Comparison of ENCODE assay signal across 8 cellular contexts in genomic region chr4:77104405-77105292, GRCh38. TPM values are rescaled to one million over a fixed set of nuclear protein-coding genes. Genes with fewer than 3 reads are reported as not detected.
DNase-seq lines count a peak whose midpoint lies in the region; ATAC-seq and TF ChIP-seq lines count a peak whose summit lies in the region.

No MANE protein-coding gene starts in this region.

- H3K36me3 Mint-ChIP-seq in progenitor cell of endocrine pancreas (ENCODE audit: insufficient read depth): no peaks in the 10 kb centered on the region

- H3K4me1 Mint-ChIP-seq in progenitor cell of endocrine pancreas (ENCODE audit: low read depth): peaks cover 13% of the 10 kb centered on the region

- in situ Hi-C loops in GM13976 (cut with MboI; ENCODE audit: low sequenced_read_pairs, unreplicated experiment): no loop called here

- peak; percentile 6 for DNase-seq in Daoy (ENCODE audit: low read depth)
- peak; percentile 81 for DNase-seq in NCI-H526 treated with DMSO at 0.1 percent for 48 hours (lab: John Stamatoyannopoulos, UW)
- peak; percentile 11 for DNase-seq in fibroblast of gingiva (ENCODE audit: low read depth)
- peak; percentile 10 for DNase-seq in progenitor cell of endocrine pancreas (ENCODE audit: low spot score, unreplicated experiment)
- DNase-seq in GM13976 (ENCODE audit: low spot score): no peak

- H3K27ac Mint-ChIP-seq in progenitor cell of endocrine pancreas: no peak overlapping the region

- no peak for TF ChIP-seq CTCF in progenitor cell of endocrine pancreas (IDR thresholded peaks at IDR 0.05; ENCODE audit: unreplicated experiment)
- TF ChIP-seq CTCF in GM13976 (IDR thresholded peaks at IDR 0.05; ENCODE audit: borderline replicate concordance, control extremely low read depth, extremely low read depth, insufficient read depth, missing control alignments): no peak

- H3K27me3 Mint-ChIP-seq in progenitor cell of endocrine pancreas: no peaks in the 10 kb centered on the region

- H3K4me3 Mint-ChIP-seq in progenitor cell of endocrine pancreas (ENCODE audit: low read depth): no peak overlapping the region

- ATAC-seq in GM18520 (IDR thresholded peaks at IDR 0.05; ENCODE audit: unreplicated experiment) (no peak), GM21360 (IDR thresholded peaks at IDR 0.05; ENCODE audit: unreplicated experiment) (no peak), GM21526 (IDR thresholded peaks at IDR 0.05; ENCODE audit: low FRiP score, unreplicated experiment) (no peak)

- H3K9me3 Mint-ChIP-seq in progenitor cell of endocrine pancreas (ENCODE audit: low read depth): no peaks in the 10 kb centered on the region

RNA-seq across cellular contexts. Expression of gene CCNI, which starts 28.9 kb away (rescaled TPM):
- 34.7 and 35.5 TPM in 2 replicates for total RNA-seq in Daoy (2014; rRNA removed; shearing (Covaris generic))
- total RNA-seq in progenitor cell of endocrine pancreas: 300 and 322 TPM in 2 replicates

RNA-seq across cellular contexts. Expression of gene CCNG2, which starts 52.4 kb away (rescaled TPM):
- total RNA-seq in Daoy (2014; rRNA removed; shearing (Covaris generic)): 3.0 and 6.7 TPM in 2 replicates
- 84.0 and 89.5 TPM in 2 replicates for total RNA-seq in progenitor cell of endocrine pancreas

Comparison
In these comparisons a context has a peak if more than half of its experiments do, and no peak if none do; other contexts are left out.
1. RNA of gene CCNG2, which starts 52.4 kb away (total RNA-seq): 84.0 to 89.5 TPM in progenitor cell of endocrine pancreas; 3.0 to 6.7 TPM in Daoy; every median in the first group is over 10 times any median in the second.